ENCODE assay signal across 20 cellular contexts in the genomic region with DNA sequence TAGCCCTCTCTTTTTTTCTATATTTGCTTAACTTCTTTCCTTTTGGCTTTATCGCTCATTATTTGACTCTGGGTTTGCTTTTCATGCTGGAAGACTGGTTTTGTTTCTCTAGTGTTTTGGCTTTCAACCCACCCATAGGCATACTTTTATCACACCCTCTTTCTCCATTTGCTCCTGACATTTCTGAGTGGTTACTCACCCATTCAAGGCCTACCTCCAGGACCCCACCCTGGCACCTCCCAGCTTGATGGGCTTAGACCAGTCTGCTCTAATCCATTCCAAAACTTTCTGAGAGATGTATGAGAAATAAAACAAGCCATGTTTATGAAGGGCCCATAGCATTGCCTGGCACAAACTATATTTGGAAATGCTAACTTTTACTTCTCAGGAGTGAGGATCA. TPM values are rescaled to one million over a fixed set of nuclear protein-coding genes. Genes with fewer than 3 reads are reported as not detected.
DNase-seq lines count a peak whose midpoint lies in the region; ATAC-seq, FAIRE-seq and TF ChIP-seq lines count a peak whose summit lies in the region.
"Had no signal": no experiment of that assay in that cellular context is flagged by ENCODE, and none has a peak within 500 bp of the region (broad histone marks: within the 10 kb centered on the region; RNA-seq: fewer than 3 reads in every experiment).

No MANE protein-coding gene starts in this region.

- H3K4me3 ChIP-seq in right atrium auricular region (no peak overlapping the region), esophagus muscularis mucosa (no peak overlapping the region), stomach (no peak overlapping the region)
- H3K4me3 ChIP-seq: A549, GM12878 had no signal

- TF ChIP-seq CTCF in right atrium auricular region (IDR thresholded peaks at IDR 0.05) (no peak), esophagus muscularis mucosa (IDR thresholded peaks at IDR 0.05) (no peak), stomach (IDR thresholded peaks at IDR 0.05) (no peak)

- H3K4me1 ChIP-seq in right atrium auricular region (peaks cover 0 to 25% of the 10 kb centered on the region in 2 donors), esophagus muscularis mucosa (peaks cover 0 to 24% (median 12%) of the 10 kb centered on the region in 4 donors), stomach (peaks cover 15 to 27% (median 23%) of the 10 kb centered on the region in 4 donors)
- H3K4me1 ChIP-seq: A549 had no signal

- no peaks in the 10 kb centered on the region for H3K27me3 ChIP-seq in right atrium auricular region
- H3K27me3 ChIP-seq in esophagus muscularis mucosa, result no peaks in the 10 kb centered on the region
- H3K27me3 ChIP-seq in stomach, result no peaks in the 10 kb centered on the region

- no peak for TF ChIP-seq EP300 in esophagus muscularis mucosa (IDR thresholded peaks at IDR 0.05)
- TF ChIP-seq EP300 in stomach (IDR thresholded peaks at IDR 0.05), result no peak

- TF ChIP-seq POLR2A in esophagus muscularis mucosa (IDR thresholded peaks at IDR 0.05; ENCODE audit: low read depth), result no peak
- no peak for TF ChIP-seq POLR2A in stomach (IDR thresholded peaks at IDR 0.05)
- TF ChIP-seq POLR2A in H54 (IDR thresholded peaks at IDR 0.05; ENCODE audit: low read depth, low read length), result no peak

- intact Hi-C loops in cardiac septum (cut with DNase I), result loop anchor here (2.0 to 10.0 kb wide), 4 partner anchors 67 to 332 kb away; no protein-coding TSS in a partner anchor
- intact Hi-C loops in esophagus muscularis mucosa (cut with DNase I), result no loop called here
- intact Hi-C loops in stomach (cut with DNase I; ENCODE audit: low total_unique reads), result no loop called here
- intact Hi-C loops in head of caudate nucleus (cut with DNase I), result no loop called here

- FAIRE-seq in H54 (lab: Jason Lieb, UNC), result no peak
- FAIRE-seq: A549, GM12878, GM18507 had no signal

- 100% methylated on average over 1 of the region's 1 CpG for WGBS in esophagus muscularis mucosa
- 22 to 80% (median 42%) methylated on average over 1 of the region's 1 CpG for WGBS in stomach, 5 donors

- DNase-seq in right atrium auricular region (ENCODE audit: low spot score), result no peak
- DNase-seq in cardiac septum (ENCODE audit: low spot score), result no peak
- DNase-seq in esophagus muscularis mucosa (ENCODE audit: extremely low spot score), result no peak
- peak; percentile 49 for DNase-seq in stomach
- DNase-seq in head of caudate nucleus, result no peak
- DNase-seq in H54 (ENCODE audit: insufficient read length, low spot score), result no peak
- DNase-seq: DMS 273 treated with DMSO at 0.1 percent for 48 hours; GDM1; GOT3; NCI-H1417 treated with DMSO at 0.1 percent for 48 hours; NCI-H1930; NCI-H2171; NCI-H446 treated with DMSO at 0.1 percent for 48 hours; NK-92 treated with Interleukin-12 subunit alpha and Interleukin-12 subunit beta, amount 100 ng/mL, for 24 hours had no signal

- peak overlapping the region; percentile 78 to 84 for H3K27ac ChIP-seq in right atrium auricular region
- H3K27ac ChIP-seq in esophagus muscularis mucosa (replicated peaks in 1 of 4), result peak overlapping the region; percentile 46 to 56 (median 49)
- H3K27ac ChIP-seq in stomach, result peak overlapping the region; percentile 74 to 85 (median 78)
- H3K27ac ChIP-seq: C4-2B, RWPE1 had no signal

- H3K36me3 ChIP-seq in right atrium auricular region (no peaks in the 10 kb centered on the region), esophagus muscularis mucosa (no peaks in the 10 kb centered on the region), stomach (no peaks in the 10 kb centered on the region)

- H3K9me3 ChIP-seq in right atrium auricular region (no peaks in the 10 kb centered on the region), esophagus muscularis mucosa (no peaks in the 10 kb centered on the region), stomach (no peaks in the 10 kb centered on the region)
- H3K9me3 ChIP-seq: A549 had no signal

- ATAC-seq in GM21737 (IDR thresholded peaks at IDR 0.05; ENCODE audit: unreplicated experiment), result no peak
- ATAC-seq: A549, GM12878 had no signal

RNA-seq across cellular contexts. Expression of gene C6, which starts 18.1 kb away (rescaled TPM):
- 100 to 1,000 TPM in 1 of 2 donors, 10 to 100 TPM in 1; 54.4 to 178 TPM for total RNA-seq in right atrium auricular region
- 25.8 TPM for total RNA-seq in cardiac septum
- 1 to 10 TPM; 1.7 to 6.3 (median 3.1) TPM for total RNA-seq in esophagus muscularis mucosa
- 1 to 10 TPM in 2 of 5 donors, under 1 TPM in 1, not detected in 2; 0.45 to 6.5 (median 6.4) TPM for total RNA-seq in stomach
- polyA plus RNA-seq in stomach, result 1 to 10 TPM in 1 of 3 donors, under 1 TPM in 2; 0.45 to 1.2 (median 0.81) TPM
- polyA plus RNA-seq: A549, GM12878 had no signal
